Comparison of ENCODE assay signal across 20 cellular contexts in genomic region chr3:70501596-70501995, GRCh38.
"Had no signal": no experiment of that assay in that cellular context is flagged by ENCODE, and none has a peak within 500 bp of the region (broad histone marks: within the 10 kb centered on the region; RNA-seq: fewer than 3 reads in every experiment).

No MANE protein-coding gene starts in this region.

- H3K9me3 ChIP-seq: breast epithelium, gastroesophageal sphincter, heart left ventricle, tibial nerve had no signal

- H3K4me3 ChIP-seq: breast epithelium, coronary artery, gastroesophageal sphincter, heart left ventricle, spleen, tibial nerve had no signal

- H3K27ac ChIP-seq: breast epithelium, coronary artery, epithelial cell of prostate, gastroesophageal sphincter, heart left ventricle, spleen, tibial nerve had no signal

- ATAC-seq: activated T-cell treated with anti-CD3 and anti-CD28 coated beads, Interleukin-2, amount 50 U/mL, for 4 hours; gastroesophageal sphincter; heart left ventricle; left cardiac atrium; natural killer cell treated with Interleukin-12 subunit alpha and Interleukin-12 subunit beta and Interleukin-15 and Interleukin-18, amount 100 ng/mL, for 72 hours had no signal

- H3K36me3 ChIP-seq: breast epithelium, gastroesophageal sphincter, heart left ventricle, spleen, tibial nerve had no signal

- DNase-seq: activated B cell treated with CpG ODN at 0.5 μM for 24 hours; activated CD4-positive, alpha-beta T cell treated with anti-CD3 and anti-CD28 coated beads for 4 hours; activated CD4-positive, alpha-beta T cell treated with anti-CD3 and anti-CD28 coated beads, Interleukin-2, amount 50 U/mL, for 48 hours; activated CD8-positive, alpha-beta memory T cell treated with anti-CD3 and anti-CD28 coated beads, Interleukin-2, amount 50 U/mL, for 48 hours; activated naive CD4-positive, alpha-beta T cell; activated naive CD8-positive, alpha-beta T cell treated with anti-CD3 and anti-CD28 coated beads, Interleukin-2, amount 10 ng/mL, durations not matched to agents 7 days and 5 days; activated T-cell treated with anti-CD3 and anti-CD28 coated beads, Interleukin-2, amount 50 U/mL, for 4 hours; amniotic stem cell; heart left ventricle; islet precursor cell; left cardiac atrium; midbrain; spleen; stimulated activated CD4-positive, alpha-beta T cell treated with anti-CD3 and anti-CD28 coated beads, Interleukin-4, amount 100 ng/mL, for 24 hours had no signal

- H3K27me3 ChIP-seq: breast epithelium, gastroesophageal sphincter, spleen, tibial nerve had no signal

- H3K4me1 ChIP-seq: breast epithelium, gastroesophageal sphincter, heart left ventricle, spleen, tibial nerve had no signal
